1 cellular context compared by ENCODE assay signal in the genomic region with DNA sequence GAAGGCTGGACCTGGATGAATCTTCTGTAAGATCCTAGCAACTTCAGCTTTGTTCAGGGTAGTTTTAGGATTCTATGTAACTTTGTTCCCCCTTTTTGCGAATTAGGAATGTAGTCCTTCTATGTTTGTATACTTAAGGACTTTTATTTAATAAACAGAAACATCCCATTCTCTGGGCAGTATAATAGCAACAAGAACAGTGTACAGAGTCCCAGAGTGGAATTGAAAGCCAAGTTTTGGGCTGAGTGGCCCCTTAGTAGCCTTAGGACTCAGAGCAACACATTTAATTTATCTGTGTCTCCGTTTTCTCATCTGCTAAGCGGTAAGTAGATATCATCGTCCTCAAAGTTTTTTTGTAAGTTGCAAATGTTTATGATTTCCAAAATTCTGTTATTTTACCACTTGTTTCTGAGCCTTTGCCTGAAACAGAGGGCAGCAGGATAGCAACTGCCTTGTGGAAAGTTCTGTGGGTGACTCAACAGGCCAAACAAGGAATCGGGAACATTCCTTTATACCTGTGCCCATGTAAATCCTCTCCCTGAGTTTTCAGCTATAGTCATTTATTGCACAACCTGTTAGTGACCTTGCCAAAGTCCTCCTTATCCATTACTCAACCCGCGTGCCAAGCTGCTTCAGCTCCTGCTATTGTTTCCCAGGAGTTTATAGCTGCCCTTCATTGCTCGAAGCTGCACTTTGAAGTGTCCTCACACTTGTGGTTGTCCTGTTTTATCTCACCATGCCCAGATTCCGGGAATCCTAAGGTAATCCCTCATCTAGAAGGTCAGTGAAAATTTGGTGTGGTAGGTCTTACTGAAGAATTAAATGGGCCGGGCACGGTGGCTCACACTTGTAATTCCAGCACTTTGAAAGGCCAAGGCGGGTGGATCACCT.
TF ChIP-seq lines count a peak whose summit lies in the region.

No MANE protein-coding gene starts in this region.

TF ChIP-seq in IMR-90, 13 proteins besides CTCF, POLR2A, EP300 and RAD21 (continued from another document):
- TF ChIP-seq, protein P1, sequence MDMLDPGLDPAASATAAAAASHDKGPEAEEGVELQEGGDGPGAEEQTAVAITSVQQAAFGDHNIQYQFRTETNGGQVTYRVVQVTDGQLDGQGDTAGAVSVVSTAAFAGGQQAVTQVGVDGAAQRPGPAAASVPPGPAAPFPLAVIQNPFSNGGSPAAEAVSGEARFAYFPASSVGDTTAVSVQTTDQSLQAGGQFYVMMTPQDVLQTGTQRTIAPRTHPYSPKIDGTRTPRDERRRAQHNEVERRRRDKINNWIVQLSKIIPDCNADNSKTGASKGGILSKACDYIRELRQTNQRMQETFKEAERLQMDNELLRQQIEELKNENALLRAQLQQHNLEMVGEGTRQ (IDR thresholded peaks at IDR 0.05; ENCODE audit: low read depth, low read length), result no peak
TF ChIP-seq in IMR-90: peak in this region for 1.
